ENCODE assay signal across 23 cellular contexts in genomic region chr2:7440985-7441384, GRCh38.
A peak's percentile ranks its signal among the peaks of the same experiment; 100 is the strongest.
DNase-seq lines count a peak whose midpoint lies in the region; ATAC-seq lines count a peak whose summit lies in the region.
"Had no signal": no experiment of that assay in that cellular context is flagged by ENCODE, and none has a peak within 500 bp of the region (broad histone marks: within the 10 kb centered on the region; RNA-seq: fewer than 3 reads in every experiment).

No MANE protein-coding gene starts in this region.

- no peaks in the 10 kb centered on the region for H3K27me3 Mint-ChIP-seq in activated CD4-positive, alpha-beta T cell treated with anti-CD3 and anti-CD28 coated beads, Interleukin-2, amount 10 ng/mL, durations not matched to agents 24 days and 14 days
- H3K27me3 Mint-ChIP-seq in stimulated activated naive CD8-positive, alpha-beta T cell treated with anti-CD3 and anti-CD28 coated beads, Interleukin-15, Interleukin-2, amounts not matched to agents 100 ng/mL and 50 ng/mL, for 24 hours = no peaks in the 10 kb centered on the region
- H3K27me3 Mint-ChIP-seq in stimulated activated naive CD8-positive, alpha-beta T cell treated with anti-CD3 and anti-CD28 coated beads, Interleukin-15, amount 100 ng/mL, for 72 hours = no peaks in the 10 kb centered on the region
- H3K27me3 Mint-ChIP-seq in immature natural killer cell (ENCODE audit: low read depth in 3 of 3) = peaks cover 0 to 1% (median 0%) of the 10 kb centered on the region in 3 donors

- peak overlapping the region; percentile 86 for H3K27ac Mint-ChIP-seq in activated CD4-positive, alpha-beta T cell treated with anti-CD3 and anti-CD28 coated beads, Interleukin-2, amount 10 ng/mL, durations not matched to agents 24 days and 14 days
- peak overlapping the region; percentile 82 for H3K27ac Mint-ChIP-seq in stimulated activated naive CD8-positive, alpha-beta T cell treated with anti-CD3 and anti-CD28 coated beads, Interleukin-15, Interleukin-2, amounts not matched to agents 100 ng/mL and 50 ng/mL, for 24 hours
- H3K27ac Mint-ChIP-seq in stimulated activated naive CD8-positive, alpha-beta T cell treated with anti-CD3 and anti-CD28 coated beads, Interleukin-15, amount 100 ng/mL, for 72 hours = peak overlapping the region in 1 of 2 donors; percentile 69
- peak overlapping the region; percentile 76 to 83 (median 80) for H3K27ac Mint-ChIP-seq in immature natural killer cell
- H3K27ac Mint-ChIP-seq: CD14-positive monocyte, H9 had no signal

- peaks cover 66% of the 10 kb centered on the region for H3K4me1 Mint-ChIP-seq in activated CD4-positive, alpha-beta T cell treated with anti-CD3 and anti-CD28 coated beads, Interleukin-2, amount 10 ng/mL, durations not matched to agents 24 days and 14 days
- peaks cover 95% of the 10 kb centered on the region for H3K4me1 Mint-ChIP-seq in stimulated activated naive CD8-positive, alpha-beta T cell treated with anti-CD3 and anti-CD28 coated beads, Interleukin-15, Interleukin-2, amounts not matched to agents 100 ng/mL and 50 ng/mL, for 24 hours (ENCODE audit: low read depth)
- H3K4me1 Mint-ChIP-seq in stimulated activated naive CD8-positive, alpha-beta T cell treated with anti-CD3 and anti-CD28 coated beads, Interleukin-15, amount 100 ng/mL, for 72 hours = peaks cover 87% of the 10 kb centered on the region
- peaks cover 69 to 77% of the 10 kb centered on the region in 2 donors for H3K4me1 Mint-ChIP-seq in immature natural killer cell

- no peak for ATAC-seq in stimulated activated naive CD8-positive, alpha-beta T cell treated with anti-CD3 and anti-CD28 coated beads, Interleukin-15, amount 100 ng/mL, for 72 hours
- ATAC-seq in GM18907 (IDR thresholded peaks at IDR 0.05; ENCODE audit: unreplicated experiment) = no peak
- ATAC-seq: HepG2, PC-3 had no signal

- peaks cover 38% of the 10 kb centered on the region for H3K36me3 Mint-ChIP-seq in activated CD4-positive, alpha-beta T cell treated with anti-CD3 and anti-CD28 coated beads, Interleukin-2, amount 10 ng/mL, durations not matched to agents 24 days and 14 days (ENCODE audit: low read depth)
- peaks cover 47% of the 10 kb centered on the region for H3K36me3 Mint-ChIP-seq in stimulated activated naive CD8-positive, alpha-beta T cell treated with anti-CD3 and anti-CD28 coated beads, Interleukin-15, Interleukin-2, amounts not matched to agents 100 ng/mL and 50 ng/mL, for 24 hours (ENCODE audit: low read depth)
- no peaks in the 10 kb centered on the region for H3K36me3 Mint-ChIP-seq in immature natural killer cell
- H3K36me3 Mint-ChIP-seq: CD14-positive monocyte had no signal

- no peak overlapping the region for H3K4me3 Mint-ChIP-seq in activated CD4-positive, alpha-beta T cell treated with anti-CD3 and anti-CD28 coated beads, Interleukin-2, amount 10 ng/mL, durations not matched to agents 24 days and 14 days
- no peak overlapping the region for H3K4me3 Mint-ChIP-seq in stimulated activated naive CD8-positive, alpha-beta T cell treated with anti-CD3 and anti-CD28 coated beads, Interleukin-15, Interleukin-2, amounts not matched to agents 100 ng/mL and 50 ng/mL, for 24 hours
- H3K4me3 Mint-ChIP-seq in stimulated activated naive CD8-positive, alpha-beta T cell treated with anti-CD3 and anti-CD28 coated beads, Interleukin-15, amount 100 ng/mL, for 72 hours = peak overlapping the region in 1 of 2 donors; percentile 71
- peak overlapping the region; percentile 23 to 54 (median 39) for H3K4me3 Mint-ChIP-seq in immature natural killer cell
- H3K4me3 Mint-ChIP-seq: CD14-positive monocyte, H9 had no signal

- peaks cover 35% of the 10 kb centered on the region for H3K9me3 Mint-ChIP-seq in activated CD4-positive, alpha-beta T cell treated with anti-CD3 and anti-CD28 coated beads, Interleukin-2, amount 10 ng/mL, durations not matched to agents 24 days and 14 days
- H3K9me3 Mint-ChIP-seq in stimulated activated naive CD8-positive, alpha-beta T cell treated with anti-CD3 and anti-CD28 coated beads, Interleukin-15, Interleukin-2, amounts not matched to agents 100 ng/mL and 50 ng/mL, for 24 hours = peaks cover 33% of the 10 kb centered on the region
- peaks cover 27 to 54% of the 10 kb centered on the region in 2 donors for H3K9me3 Mint-ChIP-seq in stimulated activated naive CD8-positive, alpha-beta T cell treated with anti-CD3 and anti-CD28 coated beads, Interleukin-15, amount 100 ng/mL, for 72 hours
- no peaks in the 10 kb centered on the region for H3K9me3 Mint-ChIP-seq in immature natural killer cell

- intact Hi-C loops in activated CD4-positive, alpha-beta T cell treated with anti-CD3 and anti-CD28 coated beads, Interleukin-2, amount 10 ng/mL, durations not matched to agents 24 days and 14 days (cut with micrococcal nuclease) = no loop called here

- DNase-seq in activated CD4-positive, alpha-beta T cell treated with anti-CD3 and anti-CD28 coated beads, Interleukin-2, amount 10 ng/mL, durations not matched to agents 24 days and 14 days = peak; percentile 27
- no peak for DNase-seq in activated CD4-positive, alpha-beta T cell treated with anti-CD3 and anti-CD28 coated beads for 1 hour
- no peak for DNase-seq in stimulated activated naive CD8-positive, alpha-beta T cell treated with anti-CD3 and anti-CD28 coated beads, Interleukin-15, amount 100 ng/mL, for 72 hours
- peak in 2 of 3 donors; percentile 41 to 46 for DNase-seq in immature natural killer cell
- no peak for DNase-seq in NCI-H146 (lab: John Stamatoyannopoulos, UW)
- no peak for DNase-seq in epidermal melanocyte (ENCODE audit: insufficient read length, low spot score)
- DNase-seq: 8988T; ACHN; BE2C; GM23248; H9; Karpas-422; NCI-H1092 treated with DMSO at 0.1 percent for 48 hours; NCI-H1436; NCI-H187 treated with DMSO at 0.1 percent for 48 hours; NCI-H526; NCI-H82; NK-92 treated with Interleukin-12 subunit alpha and Interleukin-12 subunit beta, amount 100 ng/mL, for 24 hours; PC-3 had no signal

Comparison
In these comparisons a context has a peak if more than half of its experiments do, and no peak if none do; other contexts are left out.
1. DNase-seq: peak in activated CD4-positive, alpha-beta T cell treated with anti-CD3 and anti-CD28 coated beads, Interleukin-2, amount 10 ng/mL, durations not matched to agents 24 days and 14 days (single experiment) and immature natural killer cell (2 of 3); none in activated CD4-positive, alpha-beta T cell treated with anti-CD3 and anti-CD28 coated beads for 1 hour (single experiment), stimulated activated naive CD8-positive, alpha-beta T cell treated with anti-CD3 and anti-CD28 coated beads, Interleukin-15, amount 100 ng/mL, for 72 hours (0 of 2), NCI-H146 (single experiment) and epidermal melanocyte (single experiment).
2. H3K4me3 Mint-ChIP-seq: peak in immature natural killer cell (5 of 5); none in activated CD4-positive, alpha-beta T cell treated with anti-CD3 and anti-CD28 coated beads, Interleukin-2, amount 10 ng/mL, durations not matched to agents 24 days and 14 days (single experiment) and stimulated activated naive CD8-positive, alpha-beta T cell treated with anti-CD3 and anti-CD28 coated beads, Interleukin-15, Interleukin-2, amounts not matched to agents 100 ng/mL and 50 ng/mL, for 24 hours (single experiment).